Comparison of ENCODE assay signal across 1 cellular context in genomic region chr1:25246600-25247023, GRCh38.
TF ChIP-seq lines count a peak whose summit lies in the region.

No MANE protein-coding gene starts in this region.

TF ChIP-seq in HepG2, 621 proteins besides CTCF, POLR2A, EP300 and RAD21 (continued from another document):
- TF ChIP-seq NFAT5 (CRISPR knock-in tag; IDR thresholded peaks at IDR 0.05) (0 out of 2 replicates have a peak, but pooled peaks have one; percentile 43), XRCC5 (optimal IDR thresholded peaks at IDR 0.05; ENCODE audit: low read length) (no peak), ZHX1 (CRISPR knock-in tag; IDR thresholded peaks at IDR 0.05; ENCODE audit: low read depth) (0 out of 2 replicates have a peak, but pooled peaks have one; percentile 7), TCF12 (IDR thresholded peaks at IDR 0.05) (no peak), TCF12 (CRISPR knock-in tag; IDR thresholded peaks at IDR 0.05) (peak; percentile 53; the same call in 1 of the 2 replicates), UBTF (CRISPR knock-in tag; IDR thresholded peaks at IDR 0.05) (peak; percentile 55; the same call in 1 of the 2 replicates), SAFB2 (CRISPR knock-in tag; IDR thresholded peaks at IDR 0.05; ENCODE audit: borderline replicate concordance, low read depth) (no peak), SMARCE1 (IDR thresholded peaks at IDR 0.05; ENCODE audit: borderline replicate concordance) (no peak), ZNF34 (CRISPR knock-in tag; IDR thresholded peaks at IDR 0.05; ENCODE audit: borderline replicate concordance) (0 out of 2 replicates have a peak, but pooled peaks have one; percentile 31), ZNF333 (CRISPR knock-in tag; IDR thresholded peaks at IDR 0.05; ENCODE audit: borderline replicate concordance) (0 out of 2 replicates have a peak, but pooled peaks have one; percentile 17), ATF5 (CRISPR knock-in tag; IDR thresholded peaks at IDR 0.05; ENCODE audit: low read depth) (no peak), ZZZ3 (CRISPR knock-in tag; IDR thresholded peaks at IDR 0.05; ENCODE audit: borderline replicate concordance) (0 out of 2 replicates have a peak, but pooled peaks have one; percentile 39), HMG20A (CRISPR knock-in tag; IDR thresholded peaks at IDR 0.05; ENCODE audit: borderline replicate concordance) (no peak), MLX (CRISPR knock-in tag; IDR thresholded peaks at IDR 0.05) (no peak), ZNF788 (CRISPR knock-in tag; IDR thresholded peaks at IDR 0.05; ENCODE audit: borderline replicate concordance) (0 out of 2 replicates have a peak, but pooled peaks have one; percentile 19), NFKBIZ (CRISPR knock-in tag; IDR thresholded peaks at IDR 0.05) (no peak), EEA1 (CRISPR knock-in tag; IDR thresholded peaks at IDR 0.05; ENCODE audit: borderline replicate concordance) (peak; percentile 74; the same call in 1 of the 2 replicates), ZNF576 (CRISPR knock-in tag; IDR thresholded peaks at IDR 0.05) (0 out of 2 replicates have a peak, but pooled peaks have one; percentile 6), HNRNPLL (IDR thresholded peaks at IDR 0.05; ENCODE audit: low read depth, low read length, poor library complexity, severe bottlenecking) (peak; percentile 86), ZNF761 (CRISPR knock-in tag; conservative IDR thresholded peaks at IDR 0.05) (no peak), FOSL1 (CRISPR knock-in tag; IDR thresholded peaks at IDR 0.05; ENCODE audit: borderline replicate concordance) (no peak), ZFP36L2 (CRISPR knock-in tag; IDR thresholded peaks at IDR 0.05) (no peak)
